ENCODE assay signal across 8 cellular contexts in genomic region chr6:45445749-45446454, GRCh38.
DNase-seq lines count a peak whose midpoint lies in the region; ATAC-seq, FAIRE-seq and TF ChIP-seq lines count a peak whose summit lies in the region.

No MANE protein-coding gene starts in this region.

- peaks cover 0 to 30% of the 10 kb centered on the region in 2 experiments; a peak in 3 of 4 replicates for H3K4me1 ChIP-seq in SK-N-SH (ENCODE audit: control insufficient read depth in 1 of 2, insufficient read depth in 2 of 2, low read depth in 1 of 2, low read length in 1 of 2)
- H3K4me1 ChIP-seq in endodermal cell (ENCODE audit: control insufficient read depth, insufficient read depth, low read length): no peaks in the 10 kb centered on the region
- H3K4me1 ChIP-seq in mesenchymal stem cell (ENCODE audit: control insufficient read depth, insufficient read depth, low read depth, low read length): peaks cover 10% of the 10 kb centered on the region

- peaks cover 29% of the 10 kb centered on the region for H3K4me1 Mint-ChIP-seq in endodermal cell

- no peaks in the 10 kb centered on the region for H3K27me3 ChIP-seq in SK-N-SH (ENCODE audit: insufficient read depth)
- H3K27me3 ChIP-seq in endodermal cell (ENCODE audit: control insufficient read depth, insufficient read depth, low read length, poor library complexity, severe bottlenecking): peaks cover 15% of the 10 kb centered on the region
- H3K27me3 ChIP-seq in mesenchymal stem cell (ENCODE audit: control insufficient read depth in 1 of 2, insufficient read depth in 1 of 2, low read length in 2 of 2): no peaks in the 10 kb centered on the region

- no peak overlapping the region for H4K8ac ChIP-seq in mesenchymal stem cell (ENCODE audit: low read length)

- no peak for TF ChIP-seq RAD21 in SK-N-SH (IDR thresholded peaks at IDR 0.05; ENCODE audit: low read length)

- no peak overlapping the region for H3K23ac ChIP-seq in mesenchymal stem cell (ENCODE audit: low read length in 2 of 2)

- TF ChIP-seq CTCF in SK-N-SH (IDR thresholded peaks at IDR 0.05) (no peak), endodermal cell (conservative IDR thresholded peaks at IDR 0.05) (no peak)

- under 1% methylated on average over 8 of the region's 8 CpGs for WGBS in SK-N-SH (ENCODE audit: low lambda C conversion rate)
- 46 to 51% methylated on average over 3 to 8 of the region's 8 CpGs for WGBS in endodermal cell (ENCODE audit: insufficient coverage in 1 of 2, insufficient read length in 1 of 2), 2 experiments
- WGBS in mesenchymal stem cell: 1% methylated on average over 4 of the region's 8 CpGs

- H2AFZ ChIP-seq in SK-N-SH (ENCODE audit: low read depth) (no peak overlapping the region), mesenchymal stem cell (ENCODE audit: low read depth, low read length) (no peak overlapping the region)

- H3K9me2 ChIP-seq in SK-N-SH: no peaks in the 10 kb centered on the region

- peaks cover 2 to 13% of the 10 kb centered on the region in 2 experiments for H3K36me3 ChIP-seq in SK-N-SH (replicated peaks in 1 of 2; ENCODE audit: control insufficient read depth in 1 of 2, insufficient read depth in 2 of 2, low read length in 1 of 2)
- no peaks in the 10 kb centered on the region for H3K36me3 ChIP-seq in endodermal cell (ENCODE audit: control insufficient read depth, insufficient read depth, low read length)
- peaks cover 5 to 16% of the 10 kb centered on the region in 2 experiments for H3K36me3 ChIP-seq in mesenchymal stem cell (ENCODE audit: control insufficient read depth in 1 of 2, insufficient read depth in 2 of 2, low read depth in 1 of 2, low read length in 2 of 2)

- no peak overlapping the region for H3K14ac ChIP-seq in mesenchymal stem cell (ENCODE audit: low read length in 2 of 2)

- no peak overlapping the region for H3K4me3 Mint-ChIP-seq in endodermal cell

- no peak overlapping the region for H2AK5ac ChIP-seq in mesenchymal stem cell (ENCODE audit: low read length, severe bottlenecking)

- no peak for FAIRE-seq in urothelium cell line (lab: Jason Lieb, UNC)

- peak overlapping the region; percentile 80 to 83 for H3K27ac ChIP-seq in SK-N-SH (ENCODE audit: low read depth in 2 of 2, low read length in 1 of 2)
- no peak overlapping the region for H3K27ac ChIP-seq in endodermal cell (ENCODE audit: low read depth, low read length)
- H3K27ac ChIP-seq in mesenchymal stem cell (ENCODE audit: low read length, poor library complexity, severe bottlenecking): peak overlapping the region; percentile 96

- H3K9ac ChIP-seq in SK-N-SH: peak overlapping the region; percentile 11; the same call in 1 of the 2 replicates
- H3K9ac ChIP-seq in endodermal cell (ENCODE audit: extremely low read depth, low read length, poor library complexity, severe bottlenecking): no peak overlapping the region
- peak overlapping the region; percentile 62 for H3K9ac ChIP-seq in mesenchymal stem cell (ENCODE audit: low read length)

- peaks cover 27% of the 10 kb centered on the region for H3K27me3 Mint-ChIP-seq in endodermal cell (ENCODE audit: insufficient read depth)

- H3K4me2 ChIP-seq in SK-N-SH (peak overlapping the region; percentile 68), mesenchymal stem cell (ENCODE audit: low read length, poor library complexity, severe bottlenecking) (peak overlapping the region; percentile 1)

- no peaks in the 10 kb centered on the region for H3K9me3 ChIP-seq in SK-N-SH
- H3K9me3 ChIP-seq in endodermal cell (ENCODE audit: control insufficient read depth, low read length): no peaks in the 10 kb centered on the region
- no peaks in the 10 kb centered on the region for H3K9me3 ChIP-seq in mesenchymal stem cell (ENCODE audit: control insufficient read depth, low read length)

- TF ChIP-seq EP300 in SK-N-SH (IDR thresholded peaks at IDR 0.05; ENCODE audit: borderline replicate concordance in 1 of 2, low read depth in 1 of 2, low read length in 1 of 2): peak; percentile 73 to 98

- ATAC-seq in HG02642 (IDR thresholded peaks at IDR 0.05; ENCODE audit: poor library complexity, unreplicated experiment): no peak

- H3K9me3 Mint-ChIP-seq in endodermal cell: no peaks in the 10 kb centered on the region

- peak overlapping the region; percentile 34 to 89 for H3K18ac ChIP-seq in mesenchymal stem cell (ENCODE audit: low read depth in 1 of 2, low read length in 2 of 2)

- peaks cover 5% of the 10 kb centered on the region for H3K79me1 ChIP-seq in mesenchymal stem cell (replicated peaks; ENCODE audit: low read length, poor library complexity, severe bottlenecking)

- H3K79me2 ChIP-seq in SK-N-SH (ENCODE audit: insufficient read depth): no peaks in the 10 kb centered on the region

- no peak overlapping the region for H3K27ac Mint-ChIP-seq in endodermal cell

- DNase-seq in COR-L47 (lab: John Stamatoyannopoulos, UW): peak; percentile 28
- DNase-seq in HuH-7.5 (ENCODE audit: low spot score): peak; percentile 44
- DNase-seq in SK-N-SH: peak; percentile 1
- DNase-seq in endodermal cell: peak; percentile 82
- peak; percentile 99 for DNase-seq in mesenchymal stem cell
- peak; percentile 88 for DNase-seq in urothelium cell line (ENCODE audit: low spot score)
- DNase-seq in activated CD4-positive, CD25-positive, alpha-beta regulatory T cell (lab: John Stamatoyannopoulos, UW): no peak

- POLR2A ChIA-PET in SK-N-SH (lab: Yijun Ruan, JAX): no interaction called here

- no peaks in the 10 kb centered on the region for H4K20me1 ChIP-seq in SK-N-SH (ENCODE audit: insufficient read depth)

- CTCF ChIA-PET in SK-N-SH (lab: Yijun Ruan, JAX): no interaction called here

- H4K91ac ChIP-seq in mesenchymal stem cell (ENCODE audit: low read length): no peak overlapping the region

- H2BK5ac ChIP-seq in mesenchymal stem cell (ENCODE audit: low read depth, low read length, poor library complexity, severe bottlenecking): peak overlapping the region; percentile 88

- no peak overlapping the region for H2BK12ac ChIP-seq in mesenchymal stem cell (ENCODE audit: low read length in 2 of 2)

- no peaks in the 10 kb centered on the region for H3K36me3 Mint-ChIP-seq in endodermal cell (ENCODE audit: low read depth)

- H2BK15ac ChIP-seq in mesenchymal stem cell (ENCODE audit: low read depth, poor library complexity, severe bottlenecking): no peak overlapping the region

- H3K4ac ChIP-seq in mesenchymal stem cell (ENCODE audit: low read depth in 1 of 2, low read length in 2 of 2): no peak overlapping the region

- H2BK120ac ChIP-seq in mesenchymal stem cell (ENCODE audit: low read depth, low read length): peak overlapping the region; percentile 11

- H3F3A ChIP-seq in SK-N-SH (replicated peaks; ENCODE audit: insufficient read depth): peaks cover 20% of the 10 kb centered on the region

- H3K4me3 ChIP-seq in SK-N-SH (ENCODE audit: low read depth in 2 of 2, low read length in 1 of 2) (no peak overlapping the region; a peak in 1 of 4 replicates), endodermal cell (ENCODE audit: low read length) (no peak overlapping the region), mesenchymal stem cell (ENCODE audit: insufficient read depth in 1 of 2, low read depth in 1 of 2, low read length in 2 of 2) (peak overlapping the region in 1 of 2 experiments; percentile 27)

TF ChIP-seq in SK-N-SH, 30 proteins besides CTCF, POLR2A, EP300 and RAD21 (continues in another document):
- TF ChIP-seq RCOR1 (IDR thresholded peaks at IDR 0.05; ENCODE audit: low read length) (no peak), IRF3 (IDR thresholded peaks at IDR 0.05; ENCODE audit: low read depth, low read length) (no peak), CHD2 (IDR thresholded peaks at IDR 0.05; ENCODE audit: low read length, partially characterized antibody) (no peak), RFX5 (IDR thresholded peaks at IDR 0.05; ENCODE audit: low read length) (no peak), SIN3A (IDR thresholded peaks at IDR 0.05; ENCODE audit: borderline replicate concordance, low read depth, low read length) (peak; percentile 97), GATA2 (CRISPR knock-in tag; IDR thresholded peaks at IDR 0.05) (no peak), EZH2phosphoT487 (IDR thresholded peaks at IDR 0.05; ENCODE audit: borderline replicate concordance, low read depth) (no peak), GABPA (IDR thresholded peaks at IDR 0.05; ENCODE audit: low read depth) (no peak), MXI1 (IDR thresholded peaks at IDR 0.05; ENCODE audit: low read depth, low read length) (peak; percentile 36; the same call in 1 of the 2 replicates)
- TF ChIP-seq, protein P1, sequence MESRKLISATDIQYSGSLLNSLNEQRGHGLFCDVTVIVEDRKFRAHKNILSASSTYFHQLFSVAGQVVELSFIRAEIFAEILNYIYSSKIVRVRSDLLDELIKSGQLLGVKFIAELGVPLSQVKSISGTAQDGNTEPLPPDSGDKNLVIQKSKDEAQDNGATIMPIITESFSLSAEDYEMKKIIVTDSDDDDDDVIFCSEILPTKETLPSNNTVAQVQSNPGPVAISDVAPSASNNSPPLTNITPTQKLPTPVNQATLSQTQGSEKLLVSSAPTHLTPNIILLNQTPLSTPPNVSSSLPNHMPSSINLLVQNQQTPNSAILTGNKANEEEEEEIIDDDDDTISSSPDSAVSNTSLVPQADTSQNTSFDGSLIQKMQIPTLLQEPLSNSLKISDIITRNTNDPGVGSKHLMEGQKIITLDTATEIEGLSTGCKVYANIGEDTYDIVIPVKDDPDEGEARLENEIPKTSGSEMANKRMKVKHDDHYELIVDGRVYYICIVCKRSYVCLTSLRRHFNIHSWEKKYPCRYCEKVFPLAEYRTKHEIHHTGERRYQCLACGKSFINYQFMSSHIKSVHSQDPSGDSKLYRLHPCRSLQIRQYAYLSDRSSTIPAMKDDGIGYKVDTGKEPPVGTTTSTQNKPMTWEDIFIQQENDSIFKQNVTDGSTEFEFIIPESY (IDR thresholded peaks at IDR 0.05; ENCODE audit: borderline replicate concordance, low read depth): peak; percentile 81
- TF ChIP-seq, protein P2, sequence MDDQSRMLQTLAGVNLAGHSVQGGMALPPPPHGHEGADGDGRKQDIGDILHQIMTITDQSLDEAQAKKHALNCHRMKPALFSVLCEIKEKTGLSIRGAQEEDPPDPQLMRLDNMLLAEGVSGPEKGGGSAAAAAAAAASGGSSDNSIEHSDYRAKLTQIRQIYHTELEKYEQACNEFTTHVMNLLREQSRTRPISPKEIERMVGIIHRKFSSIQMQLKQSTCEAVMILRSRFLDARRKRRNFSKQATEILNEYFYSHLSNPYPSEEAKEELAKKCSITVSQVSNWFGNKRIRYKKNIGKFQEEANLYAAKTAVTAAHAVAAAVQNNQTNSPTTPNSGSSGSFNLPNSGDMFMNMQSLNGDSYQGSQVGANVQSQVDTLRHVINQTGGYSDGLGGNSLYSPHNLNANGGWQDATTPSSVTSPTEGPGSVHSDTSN (IDR thresholded peaks at IDR 0.05): peak; percentile 97

Comparison
In these comparisons a context has a peak if more than half of its experiments do, and no peak if none do; other contexts are left out.
1. DNase-seq: peak in COR-L47 (single experiment), HuH-7.5 (single experiment), SK-N-SH (single experiment), endodermal cell (single experiment), mesenchymal stem cell (single experiment) and urothelium cell line (single experiment); none in activated CD4-positive, CD25-positive, alpha-beta regulatory T cell (0 of 4).